ENCODE assay signal across 6 cellular contexts in genomic region chr2:72415781-72416180, GRCh38.
"Had no signal": no experiment of that assay in that cellular context is flagged by ENCODE, and none has a peak within 500 bp of the region (broad histone marks: within the 10 kb centered on the region; RNA-seq: fewer than 3 reads in every experiment).

No MANE protein-coding gene starts in this region.

- ATAC-seq: HCT116, K562 had no signal

- H3K4me3 ChIP-seq: HAP-1, K562 had no signal

- H3K9me3 ChIP-seq: HAP-1 had no signal

- H3K36me3 ChIP-seq: HAP-1 had no signal

- H3K4me1 ChIP-seq: HAP-1 had no signal

- DNase-seq: GOT3, H7 had no signal

- H3K27ac ChIP-seq: HL-60 had no signal
